18 cellular contexts compared by ENCODE assay signal in the genomic region with DNA sequence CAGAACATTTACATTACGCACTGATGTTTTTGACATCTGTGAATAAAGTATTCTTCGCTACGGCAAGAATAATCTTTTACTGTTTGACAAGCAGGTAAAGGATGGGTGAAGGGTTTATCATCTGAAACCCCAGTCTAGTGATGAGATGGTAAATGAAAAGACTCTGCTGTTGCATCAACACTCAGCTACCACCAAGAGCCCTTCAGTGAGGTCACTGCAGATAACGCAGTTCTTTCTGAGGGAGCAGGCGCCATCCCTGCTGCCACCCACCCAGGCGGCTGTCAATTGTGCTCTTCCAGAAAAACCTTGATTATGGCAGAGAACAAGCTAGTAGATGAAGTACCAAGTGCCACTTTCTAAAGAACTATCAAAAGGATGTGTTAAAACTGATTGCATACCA.
"Had no signal": no experiment of that assay in that cellular context is flagged by ENCODE, and none has a peak within 500 bp of the region (broad histone marks: within the 10 kb centered on the region; RNA-seq: fewer than 3 reads in every experiment).

No MANE protein-coding gene starts in this region.

- H3K27ac ChIP-seq: colonic mucosa, epithelial cell of prostate, foreskin keratinocyte, spleen, testis, upper lobe of left lung had no signal

- ATAC-seq: activated T-helper 17 cell treated with anti-CD3 and anti-CD28 coated beads, Interleukin-2, amount 50 U/mL, for 72 hours; foreskin keratinocyte; natural killer cell; stimulated activated memory B cell treated with anti-CD40 and anti-IgM and Interleukin-4, amounts not matched to agents 10 μg/mL and 1 μg/mL and 100 μg/mL, for 72 hours; WTC11 had no signal

- DNase-seq: activated CD4-positive, alpha-beta memory T cell treated with anti-CD3 and anti-CD28 coated beads, Interleukin-2, amount 10 ng/mL, durations not matched to agents 7 days and 5 days; activated CD4-positive, alpha-beta T cell treated with anti-CD3 and anti-CD28 coated beads for 4 hours; activated naive CD4-positive, alpha-beta T cell treated with anti-CD3 and anti-CD28 coated beads for 36 hours; activated T-cell treated with anti-CD3 and anti-CD28 coated beads, Interleukin-2, amount 50 U/mL, for 1 hour; colonic mucosa; endodermal cell; foreskin keratinocyte; islet precursor cell; natural killer cell; pancreas; spleen; stimulated activated CD4-positive, alpha-beta T cell treated with anti-CD3 and anti-CD28 coated beads, Interleukin-4, amount 100 ng/mL, for 4 hours; testis; upper lobe of left lung had no signal
